14 cellular contexts compared by ENCODE assay signal in genomic region chr22:25054943-25055511, GRCh38.
DNase-seq lines count a peak whose midpoint lies in the region; ATAC-seq, FAIRE-seq and TF ChIP-seq lines count a peak whose summit lies in the region.
"Had no signal": no experiment of that assay in that cellular context is flagged by ENCODE, and none has a peak within 500 bp of the region (broad histone marks: within the 10 kb centered on the region; RNA-seq: fewer than 3 reads in every experiment).

No MANE protein-coding gene starts in this region.

- H3K23ac ChIP-seq in H1 (ENCODE audit: insufficient read length), result no peak overlapping the region

- no peak overlapping the region for H3K4me3 ChIP-seq in H1 (ENCODE audit: extremely low read depth in 1 of 4, insufficient read depth in 2 of 4, low read depth in 3 of 4, low read length in 4 of 4)
- no peak overlapping the region for H3K4me3 ChIP-seq in effector memory CD4-positive, alpha-beta T cell (ENCODE audit: insufficient read depth, low read depth, low read length, poor library complexity, severe bottlenecking)
- H3K4me3 ChIP-seq: A549, esophagus muscularis mucosa had no signal

- TF ChIP-seq RAD21 in H1 (IDR thresholded peaks at IDR 0.05 in 1 of 2, conservative IDR thresholded peaks at IDR 0.05 in 1 of 2; ENCODE audit: low read depth in 2 of 2, low read length in 2 of 2), result no peak

- H4K5ac ChIP-seq in H1 (ENCODE audit: insufficient read length, low read depth, low read length), result no peak overlapping the region

- no peaks in the 10 kb centered on the region for H3K79me1 ChIP-seq in H1 (ENCODE audit: low read depth, low read length)

- ATAC-seq in HG03045 (IDR thresholded peaks at IDR 0.05; ENCODE audit: unreplicated experiment) (no peak), GM18867 (IDR thresholded peaks at IDR 0.05; ENCODE audit: unreplicated experiment) (no peak)
- ATAC-seq: A549 had no signal

- no peak overlapping the region for H3K14ac ChIP-seq in H1 (ENCODE audit: insufficient read length)

- H2BK15ac ChIP-seq in H1 (ENCODE audit: low read length), result no peak overlapping the region

- H4K8ac ChIP-seq in H1 (ENCODE audit: extremely low read depth, insufficient read depth, low read length), result no peak overlapping the region

- no peak overlapping the region for H4K91ac ChIP-seq in H1 (replicated peaks; ENCODE audit: insufficient read length, low read length)

- H3K4me3 Mint-ChIP-seq in activated CD4-positive, alpha-beta memory T cell treated with anti-CD3 and anti-CD28 coated beads for 36 hours, result peak overlapping the region; percentile 2

- peak; percentile 29 for DNase-seq in NK-92 treated with Interleukin-12 subunit alpha and Interleukin-12 subunit beta, amount 100 ng/mL, for 24 hours (lab: John Stamatoyannopoulos, UW)
- DNase-seq in NK-92 (lab: John Stamatoyannopoulos, UW; ENCODE audit: unreplicated experiment) (no peak), H1 (ENCODE audit: low read depth in 1 of 2, low spot score in 2 of 2) (no peak)
- DNase-seq in activated CD4-positive, alpha-beta memory T cell treated with anti-CD3 and anti-CD28 coated beads for 36 hours, result peak; percentile 88
- peak; percentile 69 for DNase-seq in stimulated activated CD4-positive, alpha-beta T cell treated with anti-CD3 and anti-CD28 coated beads, Interleukin-4, amount 100 ng/mL, for 24 hours
- no peak for DNase-seq in effector memory CD4-positive, alpha-beta T cell
- DNase-seq: amniotic stem cell, NCI-H1092 had no signal

- 0 out of 2 replicates have a peak overlapping the region, but pooled peaks have one; percentile 11 for H2BK12ac ChIP-seq in H1 (ENCODE audit: low read depth, low read length)

- intact Hi-C loops in activated CD4-positive, alpha-beta memory T cell treated with anti-CD3 and anti-CD28 coated beads for 36 hours (cut with micrococcal nuclease), result loop anchor here (1.0 to 10.0 kb wide), 4 partner anchors 14 to 250 kb away; partner anchors contain the start of gene SGSM1

- H3K4me1 ChIP-seq in H1 (replicated peaks in 1 of 4; ENCODE audit: control insufficient read depth in 3 of 4, insufficient read depth in 4 of 4, low read length in 3 of 4), result peaks cover 0 to 2% (median 0%) of the 10 kb centered on the region in 4 experiments; a peak in 1 of 7 replicates
- H3K4me1 ChIP-seq in effector memory CD4-positive, alpha-beta T cell (ENCODE audit: control insufficient read depth, insufficient read depth, low read length, poor library complexity, severe bottlenecking), result no peaks in the 10 kb centered on the region

- H3K9me3 ChIP-seq in H1 (ENCODE audit: insufficient read depth in 2 of 2, low read depth in 1 of 2, low read length in 1 of 2), result peaks cover 10 to 11% of the 10 kb centered on the region in 2 experiments; a peak in 3 of 4 replicates
- peaks cover 4% of the 10 kb centered on the region for H3K9me3 ChIP-seq in effector memory CD4-positive, alpha-beta T cell (ENCODE audit: control insufficient read depth, low read length)

- H3K79me2 ChIP-seq in H1 (ENCODE audit: control insufficient read depth in 1 of 2, insufficient read depth in 2 of 2, low read length in 2 of 2), result no peaks in the 10 kb centered on the region

- H3K36me3 Mint-ChIP-seq in activated CD4-positive, alpha-beta memory T cell treated with anti-CD3 and anti-CD28 coated beads for 36 hours, result peaks cover 10% of the 10 kb centered on the region

- no peak overlapping the region for H3K4ac ChIP-seq in H1 (replicated peaks; ENCODE audit: insufficient read length, low read depth, low read length)

- H3K9me3 Mint-ChIP-seq in activated CD4-positive, alpha-beta memory T cell treated with anti-CD3 and anti-CD28 coated beads for 36 hours, result peaks cover 14% of the 10 kb centered on the region

- H3K4me2 ChIP-seq in H1 (ENCODE audit: insufficient read depth in 1 of 2, low read depth in 2 of 2, low read length in 2 of 2), result no peak overlapping the region
- H3K4me2 ChIP-seq: A549 had no signal

- no peak overlapping the region for H2BK5ac ChIP-seq in H1 (ENCODE audit: low read depth, low read length)

- H4K20me1 ChIP-seq in H1 (replicated peaks in 1 of 2; ENCODE audit: control insufficient read depth in 1 of 2, insufficient read depth in 2 of 2, low read length in 2 of 2), result peaks cover 1 to 3% of the 10 kb centered on the region in 2 experiments

- CTCF ChIA-PET in activated CD4-positive, alpha-beta memory T cell treated with anti-CD3 and anti-CD28 coated beads for 36 hours (lab: Charles Lee), result interaction anchor here (1.0 to 11.4 kb wide), 9 partner anchors 13 to 116 kb away, joined by 4 to 210 read pairs (median 5); partner anchors contain the start of gene LHFPL7
- CTCF ChIA-PET in H1 (lab: Charles Lee; ENCODE audit: partially characterized antibody), result interaction anchor here (1.0 to 11.6 kb wide), 8 partner anchors 25 to 285 kb away, joined by 3 to 221 read pairs (median 7); partner anchors contain the start of genes KIAA1671 and LHFPL7

- H3K27me3 Mint-ChIP-seq in activated CD4-positive, alpha-beta memory T cell treated with anti-CD3 and anti-CD28 coated beads for 36 hours, result peaks cover 6% of the 10 kb centered on the region

- no peak overlapping the region for H2AFZ ChIP-seq in H1 (ENCODE audit: low read length)

- no peak overlapping the region for H2BK20ac ChIP-seq in H1 (ENCODE audit: low read length)

- no peaks in the 10 kb centered on the region for H3K23me2 ChIP-seq in H1 (ENCODE audit: low read depth, low read length)

- H3K4me1 Mint-ChIP-seq in activated CD4-positive, alpha-beta memory T cell treated with anti-CD3 and anti-CD28 coated beads for 36 hours (ENCODE audit: low read depth), result peaks cover 37% of the 10 kb centered on the region

- H3K27ac ChIP-seq in H1 (ENCODE audit: low read depth, low read length), result no peak overlapping the region
- no peak overlapping the region for H3K27ac ChIP-seq in effector memory CD4-positive, alpha-beta T cell (ENCODE audit: insufficient read depth, low read length, poor library complexity, severe bottlenecking)
- H3K27ac ChIP-seq: A549, esophagus muscularis mucosa had no signal

- no peak overlapping the region for H3K9ac ChIP-seq in H1 (replicated peaks in 1 of 4; ENCODE audit: extremely low read depth in 1 of 4, low read depth in 3 of 4, low read length in 3 of 4)

- H3K27ac Mint-ChIP-seq in activated CD4-positive, alpha-beta memory T cell treated with anti-CD3 and anti-CD28 coated beads for 36 hours, result peak overlapping the region; percentile 75

- H3K56ac ChIP-seq in H1 (replicated peaks; ENCODE audit: insufficient read length, low read depth, low read length), result no peak overlapping the region

- H2BK120ac ChIP-seq in H1 (replicated peaks; ENCODE audit: low read depth, low read length), result no peak overlapping the region

- WGBS in H1 (ENCODE audit: extremely low coverage in 1 of 2, insufficient coverage in 1 of 2, insufficient read length in 1 of 2, insufficient replicate concordance in 2 of 2, low coverage in 1 of 2, low lambda C conversion rate in 2 of 2, missing lambda C conversion rate in 1 of 2), 2 experiments, result 80% methylated on average over 9 of the region's 9 CpGs; no CpG with 5 or more reads in 1 of the 2 experiments

- H3K18ac ChIP-seq in H1 (ENCODE audit: extremely low read depth, low read length), result no peak overlapping the region

- TF ChIP-seq POLR2A in H1 (IDR thresholded peaks at IDR 0.05; ENCODE audit: control extremely low read depth in 1 of 2, low read depth in 2 of 2, low read length in 2 of 2), result no peak

- no peak for TF ChIP-seq EP300 in H1 (IDR thresholded peaks at IDR 0.05; ENCODE audit: borderline replicate concordance in 1 of 2, low read depth in 2 of 2, low read length in 2 of 2)

- H3K27me3 ChIP-seq in H1 (replicated peaks in 1 of 4; ENCODE audit: control insufficient read depth in 3 of 4, extremely low read depth in 1 of 4, insufficient read depth in 3 of 4, low read length in 3 of 4), result no peaks in the 10 kb centered on the region
- H3K27me3 ChIP-seq in effector memory CD4-positive, alpha-beta T cell (replicated peaks; ENCODE audit: control insufficient read depth, insufficient read depth, low read length, poor library complexity, severe bottlenecking), result no peaks in the 10 kb centered on the region
- H3K27me3 ChIP-seq: esophagus muscularis mucosa had no signal

- H3K36me3 ChIP-seq in H1 (ENCODE audit: control insufficient read depth in 2 of 4, insufficient read depth in 4 of 4, low read length in 3 of 4), result peaks cover 1 to 9% (median 5%) of the 10 kb centered on the region in 4 experiments; a peak in 5 of 8 replicates
- H3K36me3 ChIP-seq in effector memory CD4-positive, alpha-beta T cell (ENCODE audit: control insufficient read depth, insufficient read depth, low read length), result no peaks in the 10 kb centered on the region

- no peak overlapping the region for H2AK5ac ChIP-seq in H1 (ENCODE audit: low read depth, low read length)

- FAIRE-seq in H1 (lab: Jason Lieb, UNC), result no peak
- FAIRE-seq: A549, G401.6, keratinocyte had no signal

- POLR2A ChIA-PET in activated CD4-positive, alpha-beta memory T cell treated with anti-CD3 and anti-CD28 coated beads for 36 hours (lab: Charles Lee), result interaction anchor here (0.6 to 1.8 kb wide), 4 partner anchors 14 to 74 kb away, joined by 3 to 7 read pairs (median 4); no protein-coding TSS in a partner anchor
- POLR2A ChIA-PET in H1 (lab: Charles Lee; ENCODE audit: partially characterized antibody), result interaction anchor here (1.0 kb wide), 1 partner anchor 87 kb away, joined by 3 read pairs; no protein-coding TSS in a partner anchor

- no peak for TF ChIP-seq CTCF in H1 (IDR thresholded peaks at IDR 0.05; ENCODE audit: control extremely low read depth in 1 of 3, insufficient read depth in 1 of 3, low read depth in 1 of 3, low read length in 3 of 3)

TF ChIP-seq in H1, 55 proteins besides CTCF, POLR2A, EP300 and RAD21 (continues in another document):
- no peak for TF ChIP-seq SIRT6 (IDR thresholded peaks at IDR 0.05; ENCODE audit: low read length)
- TF ChIP-seq SP1 (IDR thresholded peaks at IDR 0.05; ENCODE audit: low read depth, low read length), result no peak
- no peak for TF ChIP-seq BRCA1 (IDR thresholded peaks at IDR 0.05; ENCODE audit: low read depth, low read length)
- no peak for TF ChIP-seq JUN (IDR thresholded peaks at IDR 0.05; ENCODE audit: low read depth, low read length)
- no peak for TF ChIP-seq TBP (IDR thresholded peaks at IDR 0.05; ENCODE audit: low read depth, low read length)
- no peak for TF ChIP-seq USF2 (IDR thresholded peaks at IDR 0.05; ENCODE audit: low read length)
- TF ChIP-seq, protein P1, sequence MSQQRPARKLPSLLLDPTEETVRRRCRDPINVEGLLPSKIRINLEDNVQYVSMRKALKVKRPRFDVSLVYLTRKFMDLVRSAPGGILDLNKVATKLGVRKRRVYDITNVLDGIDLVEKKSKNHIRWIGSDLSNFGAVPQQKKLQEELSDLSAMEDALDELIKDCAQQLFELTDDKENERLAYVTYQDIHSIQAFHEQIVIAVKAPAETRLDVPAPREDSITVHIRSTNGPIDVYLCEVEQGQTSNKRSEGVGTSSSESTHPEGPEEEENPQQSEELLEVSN (IDR thresholded peaks at IDR 0.05), result no peak

Comparison
In these comparisons a context has a peak if more than half of its experiments do, and no peak if none do; other contexts are left out.
1. DNase-seq: peak in NK-92 treated with Interleukin-12 subunit alpha and Interleukin-12 subunit beta, amount 100 ng/mL, for 24 hours (single experiment), activated CD4-positive, alpha-beta memory T cell treated with anti-CD3 and anti-CD28 coated beads for 36 hours (single experiment) and stimulated activated CD4-positive, alpha-beta T cell treated with anti-CD3 and anti-CD28 coated beads, Interleukin-4, amount 100 ng/mL, for 24 hours (single experiment); none in NK-92 (single experiment), H1 (0 of 2) and effector memory CD4-positive, alpha-beta T cell (0 of 3).